ENCODE assay signal across 26 cellular contexts in genomic region chr11:65903715-65904114, GRCh38. TPM values are rescaled to one million over a fixed set of nuclear protein-coding genes. Genes with fewer than 3 reads are reported as not detected.
A peak's percentile ranks its signal among the peaks of the same experiment; 100 is the strongest.
DNase-seq lines count a peak whose midpoint lies in the region; ATAC-seq and TF ChIP-seq lines count a peak whose summit lies in the region.
"Had no signal": no experiment of that assay in that cellular context is flagged by ENCODE, and none has a peak within 500 bp of the region (broad histone marks: within the 10 kb centered on the region; RNA-seq: fewer than 3 reads in every experiment).

No MANE protein-coding gene starts in this region.

- CTCF ChIA-PET in MCF 10A (lab: Yijun Ruan, JAX) (interaction anchor here (0.6 to 0.7 kb wide), 3 partner anchors 15 to 47 kb away, joined by 3 read pairs; no protein-coding TSS in a partner anchor), RWPE1 (lab: Yijun Ruan, JAX) (interaction anchor here (0.6 kb wide), 1 partner anchor 316 kb away, joined by 5 read pairs; no protein-coding TSS in a partner anchor)

- H3F3A ChIP-seq in smooth muscle cell (ENCODE audit: low read depth), result peaks cover 26% of the 10 kb centered on the region

- H3K9me3 ChIP-seq in breast epithelium (no peaks in the 10 kb centered on the region), fibroblast of lung (ENCODE audit: control insufficient read depth, insufficient read depth, low read depth, low read length) (no peaks in the 10 kb centered on the region), smooth muscle cell (replicated peaks; ENCODE audit: low read depth) (no peaks in the 10 kb centered on the region), Peyer's patch (no peaks in the 10 kb centered on the region), transverse colon (no peaks in the 10 kb centered on the region)

- H3K79me2 ChIP-seq in fibroblast of lung (ENCODE audit: control insufficient read depth, insufficient read depth, low read length) (peaks cover 32% of the 10 kb centered on the region), smooth muscle cell (ENCODE audit: low read depth) (peaks cover 9% of the 10 kb centered on the region)
- H3K79me2 ChIP-seq: parathyroid adenoma had no signal

- H3K9me3 Mint-ChIP-seq in MCF 10A (ENCODE audit: unreplicated experiment), result no peaks in the 10 kb centered on the region
- H3K9me3 Mint-ChIP-seq: activated B cell treated with CpG ODN at 0.5 μM for 24 hours; activated T-helper 2 cell treated with anti-CD3 and anti-CD28 coated beads, Interferon-gamma antibody, Interleukin-2, Interleukin-4, amounts not matched to agents 10 μg/mL and 5 μg/mL and 100 μg/mL, durations not matched to agents 14 hours and 24 hours and 36 hours; effector memory CD8-positive, alpha-beta T cell; H9; mesothelial cell of epicardium; natural killer cell had no signal

- no TSS peak for BruUV-seq in MCF 10A (replicated peaks; lab: Mats Ljungman, UMichigan)

- in situ Hi-C loops in transverse colon (cut with MboI; ENCODE audit: low pct_ligation_motif_present in 1 of 4, low pct_unique_long_range_greater_than_20kb in 1 of 4, low sequenced_read_pairs in 3 of 4), result no loop called here

- H3K27ac Mint-ChIP-seq in MCF 10A (ENCODE audit: low read depth, unreplicated experiment), result peak overlapping the region; percentile 21
- H3K27ac Mint-ChIP-seq: activated B cell treated with CpG ODN at 0.5 μM for 24 hours; activated T-helper 2 cell treated with anti-CD3 and anti-CD28 coated beads, Interferon-gamma antibody, Interleukin-2, Interleukin-4, amounts not matched to agents 10 μg/mL and 5 μg/mL and 100 μg/mL, durations not matched to agents 14 hours and 24 hours and 36 hours; brain; effector memory CD8-positive, alpha-beta T cell; H9; mesothelial cell of epicardium had no signal

- no peak for TF ChIP-seq CTCF in MCF 10A (IDR thresholded peaks at IDR 0.05; ENCODE audit: unreplicated experiment)
- TF ChIP-seq CTCF in breast epithelium (IDR thresholded peaks at IDR 0.05), result no peak
- TF ChIP-seq CTCF in RWPE1 (conservative IDR thresholded peaks at IDR 0.05; ENCODE audit: low read depth), result no peak
- TF ChIP-seq CTCF in fibroblast of lung (conservative IDR thresholded peaks at IDR 0.05 in 1 of 2, IDR thresholded peaks at IDR 0.05 in 1 of 2; ENCODE audit: low read depth in 1 of 2, low read length in 2 of 2), result no peak
- TF ChIP-seq CTCF in smooth muscle cell (IDR thresholded peaks at IDR 0.05; ENCODE audit: borderline replicate concordance, insufficient read depth, poor library complexity, severe bottlenecking), result no peak
- TF ChIP-seq CTCF in Peyer's patch (IDR thresholded peaks at IDR 0.05), result no peak
- no peak for TF ChIP-seq CTCF in transverse colon (IDR thresholded peaks at IDR 0.05)

- peaks cover 0 to 6% of the 10 kb centered on the region in 2 donors for H3K4me1 ChIP-seq in breast epithelium
- peaks cover 26% of the 10 kb centered on the region for H3K4me1 ChIP-seq in fibroblast of lung (ENCODE audit: control insufficient read depth, extremely low read depth, insufficient read depth, low read length)
- H3K4me1 ChIP-seq in smooth muscle cell (ENCODE audit: low read depth), result peaks cover 25% of the 10 kb centered on the region
- peaks cover 10 to 21% (median 15%) of the 10 kb centered on the region in 4 donors for H3K4me1 ChIP-seq in Peyer's patch
- H3K4me1 ChIP-seq in transverse colon, result peaks cover 6 to 21% (median 19%) of the 10 kb centered on the region in 4 donors
- H3K4me1 ChIP-seq: parathyroid adenoma had no signal

- TF ChIP-seq POLR2A in breast epithelium (IDR thresholded peaks at IDR 0.05) (no peak), Peyer's patch (IDR thresholded peaks at IDR 0.05) (no peak), transverse colon (IDR thresholded peaks at IDR 0.05) (no peak)

- H3K9ac ChIP-seq in fibroblast of lung (ENCODE audit: insufficient read depth, low read length) (no peak overlapping the region), smooth muscle cell (ENCODE audit: low read depth) (peak overlapping the region; percentile 56)
- H3K9ac ChIP-seq: parathyroid adenoma had no signal

- WGBS in smooth muscle cell (ENCODE audit: low lambda C conversion rate), result 80% methylated on average over 8 of the region's 8 CpGs
- WGBS in transverse colon (ENCODE audit: low coverage in 1 of 2), 2 donors, result 42 to 60% methylated on average over 2 to 8 of the region's 8 CpGs

- peaks cover 38% of the 10 kb centered on the region for H3K4me1 Mint-ChIP-seq in MCF 10A (ENCODE audit: insufficient read depth, unreplicated experiment)

- H3K4me3 ChIP-seq in breast epithelium (no peak overlapping the region), fibroblast of lung (replicated peaks in 1 of 4; ENCODE audit: control extremely low read depth in 1 of 4, insufficient read depth in 1 of 4, low read depth in 3 of 4, low read length in 4 of 4) (no peak overlapping the region), smooth muscle cell (no peak overlapping the region), Peyer's patch (no peak overlapping the region), transverse colon (no peak overlapping the region)
- H3K4me3 ChIP-seq: SK-N-MC had no signal

- no peak overlapping the region for H3K4me3 Mint-ChIP-seq in MCF 10A (ENCODE audit: unreplicated experiment)
- H3K4me3 Mint-ChIP-seq: activated B cell treated with CpG ODN at 0.5 μM for 24 hours; brain; effector memory CD8-positive, alpha-beta T cell; H9; mesothelial cell of epicardium; natural killer cell had no signal

- H4K20me1 ChIP-seq in fibroblast of lung (ENCODE audit: control insufficient read depth, extremely low read depth, insufficient read depth, low read length) (no peaks in the 10 kb centered on the region), smooth muscle cell (ENCODE audit: low read depth) (peaks cover 5% of the 10 kb centered on the region)

- H3K4me2 ChIP-seq in fibroblast of lung (ENCODE audit: extremely low read depth, insufficient read depth, low read length) (no peak overlapping the region), smooth muscle cell (peak overlapping the region; percentile 62)

- DNase-seq in MCF 10A (ENCODE audit: unreplicated experiment) (no peak), breast epithelium (ENCODE audit: low spot score in 2 of 2) (no peak), RWPE1 (ENCODE audit: low spot score) (no peak), fibroblast of lung (ENCODE audit: low read depth in 2 of 2) (no peak), smooth muscle cell (lab: John Stamatoyannopoulos, UW; ENCODE audit: unreplicated experiment) (no peak), Peyer's patch (no peak), transverse colon (no peak)
- DNase-seq: activated B cell treated with CpG ODN at 0.5 μM for 24 hours; activated CD4-positive, alpha-beta T cell treated with anti-CD3 and anti-CD28 coated beads, Interleukin-2, amount 50 U/mL, for 4 hours; activated CD8-positive, alpha-beta memory T cell treated with anti-CD3 and anti-CD28 coated beads, Interleukin-2, amount 50 U/mL, for 4 hours; effector memory CD8-positive, alpha-beta T cell; natural killer cell; NCI-H1092; NCI-H1930; NCI-H2227 treated with DMSO at 0.1 percent for 48 hours; NCI-H774; right cardiac atrium; stimulated activated CD4-positive, alpha-beta T cell treated with anti-CD3 and anti-CD28 coated beads, Interleukin-15, amount 100 ng/mL, for 24 hours had no signal

- H2AFZ ChIP-seq in fibroblast of lung (ENCODE audit: low read length), result no peak overlapping the region
- H2AFZ ChIP-seq in smooth muscle cell (ENCODE audit: low read depth), result no peak overlapping the region
- H2AFZ ChIP-seq: parathyroid adenoma had no signal

- TF ChIP-seq EP300 in transverse colon (IDR thresholded peaks at IDR 0.05; ENCODE audit: low read depth), result no peak

- H3K27me3 Mint-ChIP-seq in MCF 10A (ENCODE audit: insufficient read depth, unreplicated experiment), result no peaks in the 10 kb centered on the region

- intact Hi-C loops in MCF 10A (cut with micrococcal nuclease), result no loop called here
- intact Hi-C loops in breast epithelium (cut with DNase I; ENCODE audit: low total_unique reads), result no loop called here
- intact Hi-C loops in transverse colon (cut with DNase I; ENCODE audit: low total_unique reads), result no loop called here

- no peak overlapping the region for H3K27ac ChIP-seq in breast epithelium
- H3K27ac ChIP-seq in RWPE1, result peak overlapping the region; percentile 73
- H3K27ac ChIP-seq in fibroblast of lung (ENCODE audit: insufficient read depth, low read length), result peak overlapping the region; percentile 100
- peak overlapping the region; percentile 82 for H3K27ac ChIP-seq in smooth muscle cell (ENCODE audit: low read depth)
- H3K27ac ChIP-seq in Peyer's patch, result no peak overlapping the region
- no peak overlapping the region for H3K27ac ChIP-seq in transverse colon
- H3K27ac ChIP-seq: parathyroid adenoma, SK-N-MC had no signal

- H3K27me3 ChIP-seq in breast epithelium (peaks cover 0 to 8% of the 10 kb centered on the region in 2 donors), fibroblast of lung (ENCODE audit: control insufficient read depth, insufficient read depth, low read length) (no peaks in the 10 kb centered on the region), smooth muscle cell (ENCODE audit: low read depth) (no peaks in the 10 kb centered on the region), Peyer's patch (peaks cover 0 to 5% of the 10 kb centered on the region in 2 donors), transverse colon (peaks cover 15% of the 10 kb centered on the region)

- POLR2A ChIA-PET in MCF 10A (lab: Yijun Ruan, JAX) (interaction anchor here (1.2 kb wide), 1 partner anchor 12 kb away, joined by 3 read pairs; no protein-coding TSS in a partner anchor), RWPE1 (lab: Yijun Ruan, JAX; ENCODE audit: low non-redundant PET) (no interaction called here)

- H3K36me3 Mint-ChIP-seq in MCF 10A (ENCODE audit: insufficient read depth, unreplicated experiment), result no peaks in the 10 kb centered on the region
- H3K36me3 Mint-ChIP-seq: brain, mesothelial cell of epicardium, natural killer cell had no signal

- H3K36me3 ChIP-seq in breast epithelium (no peaks in the 10 kb centered on the region), fibroblast of lung (ENCODE audit: control insufficient read depth, insufficient read depth, low read length) (no peaks in the 10 kb centered on the region), smooth muscle cell (ENCODE audit: low read depth) (no peaks in the 10 kb centered on the region), Peyer's patch (no peaks in the 10 kb centered on the region), transverse colon (no peaks in the 10 kb centered on the region)

- ATAC-seq in GM19397 (IDR thresholded peaks at IDR 0.05; ENCODE audit: unreplicated experiment), result no peak
- ATAC-seq: effector memory CD8-positive, alpha-beta T cell; natural killer cell; right cardiac atrium had no signal

RNA-seq across cellular contexts. Expression of gene FOSL1, which starts 3.5 kb away (rescaled TPM):
- total RNA-seq in MCF 10A (2022) (95.3 and 124 TPM in 2 replicates), breast epithelium (10 to 100 TPM in 1 of 3 donors, 1 to 10 TPM in 2; 2.4 to 17.0 (median 7.2) TPM), fibroblast of lung (7.4 and 8.8 TPM in 2 replicates), smooth muscle cell (12.5 and 15.8 TPM in 2 replicates), Peyer's patch (1 to 10 TPM in 3 of 4 donors, not detected in 1; 1.5 to 7.4 (median 1.7) TPM), transverse colon (10 to 100 TPM in 1 of 4 donors, 1 to 10 TPM in 1, not detected in 2; 1.2 to 11.6 TPM)
- polyA plus RNA-seq in fibroblast of lung (3.5 and 26.9 TPM in 2 replicates), smooth muscle cell (26.1 and 49.8 TPM in 2 replicates)
- 27.4 and 167 TPM in 2 replicates for polyA plus RNA-seq in fibroblast of lung (2012)
- polyA minus RNA-seq in fibroblast of lung (ENCODE audit: low replicate concordance), result 54.5 and 239 TPM in 2 replicates
- total RNA-seq: urinary bladder had no signal

RNA-seq across cellular contexts. Expression of gene CCDC85B, which starts 13.2 kb away (rescaled TPM):
- total RNA-seq in MCF 10A (2022), result 16.4 and 20.8 TPM in 2 replicates
- 10 to 100 TPM; 30.3 to 91.1 (median 41.9) TPM for total RNA-seq in breast epithelium
- total RNA-seq in fibroblast of lung, result 83.7 and 118 TPM in 2 replicates
- 18.1 and 20.6 TPM in 2 replicates for polyA plus RNA-seq in fibroblast of lung
- polyA plus RNA-seq in fibroblast of lung (2012), result 78.4 and 153 TPM in 2 replicates
- polyA minus RNA-seq in fibroblast of lung (ENCODE audit: low replicate concordance), result 6.7 and 7.7 TPM in 2 replicates
- total RNA-seq in smooth muscle cell, result 15.7 and 19.5 TPM in 2 replicates
- 55.7 and 80.4 TPM in 2 replicates for polyA plus RNA-seq in smooth muscle cell
- 10 to 100 TPM in 1 of 4 donors, 1 to 10 TPM in 3; 3.5 to 12.4 (median 7.4) TPM for total RNA-seq in Peyer's patch
- total RNA-seq in transverse colon, result 100 to 1,000 TPM in 1 of 4 donors, 10 to 100 TPM in 2, 1 to 10 TPM in 1; 7.9 to 140 (median 23.1) TPM

RNA-seq across cellular contexts. Expression of gene C11orf68, which starts 15.1 kb away (rescaled TPM):
- total RNA-seq in MCF 10A (2022), result 48.0 and 49.4 TPM in 2 replicates
- 10 to 100 TPM; 16.7 to 20.3 (median 19.7) TPM for total RNA-seq in breast epithelium
- 18.0 and 26.6 TPM in 2 replicates for total RNA-seq in fibroblast of lung
- polyA plus RNA-seq in fibroblast of lung, result 27.6 and 57.2 TPM in 2 replicates
- 46.7 and 99.2 TPM in 2 replicates for polyA plus RNA-seq in fibroblast of lung (2012)
- 68.3 and 159 TPM in 2 replicates for polyA minus RNA-seq in fibroblast of lung (ENCODE audit: low replicate concordance)
- total RNA-seq in smooth muscle cell, result 32.0 and 41.2 TPM in 2 replicates
- polyA plus RNA-seq in smooth muscle cell, result 90.8 and 99.5 TPM in 2 replicates
- total RNA-seq in Peyer's patch, result 10 to 100 TPM in 2 of 4 donors, 1 to 10 TPM in 2; 8.3 to 20.6 (median 12.1) TPM
- total RNA-seq in transverse colon, result 10 to 100 TPM; 15.2 to 59.5 (median 22.8) TPM

RNA-seq across cellular contexts. Expression of gene FIBP, which starts 15.4 kb away (rescaled TPM):
- total RNA-seq in MCF 10A (2022) (79.8 and 80.8 TPM in 2 replicates), breast epithelium (10 to 100 TPM; 51.2 to 68.5 (median 51.7) TPM), fibroblast of lung (134 and 168 TPM in 2 replicates), smooth muscle cell (109 and 118 TPM in 2 replicates), Peyer's patch (100 to 1,000 TPM; 100 to 173 (median 122) TPM), transverse colon (10 to 100 TPM; 53.4 to 82.6 (median 75.9) TPM)
- polyA plus RNA-seq in fibroblast of lung (81.0 and 132 TPM in 2 replicates), smooth muscle cell (111 and 114 TPM in 2 replicates)
- polyA plus RNA-seq in fibroblast of lung (2012), result 102 and 166 TPM in 2 replicates
- 125 and 200 TPM in 2 replicates for polyA minus RNA-seq in fibroblast of lung (ENCODE audit: low replicate concordance)

RNA-seq across cellular contexts. Expression of gene DRAP1, which starts 15.5 kb away (rescaled TPM):
- 162 and 167 TPM in 2 replicates for total RNA-seq in MCF 10A (2022)
- 10 to 100 TPM; 50.1 to 64.5 (median 51.5) TPM for total RNA-seq in breast epithelium
- total RNA-seq in fibroblast of lung, result 155 and 300 TPM in 2 replicates
- polyA plus RNA-seq in fibroblast of lung, result 130 and 275 TPM in 2 replicates
- 329 and 696 TPM in 2 replicates for polyA plus RNA-seq in fibroblast of lung (2012)
- 60.5 and 98.3 TPM in 2 replicates for polyA minus RNA-seq in fibroblast of lung (ENCODE audit: low replicate concordance)
- 73.9 and 79.3 TPM in 2 replicates for total RNA-seq in smooth muscle cell
- polyA plus RNA-seq in smooth muscle cell, result 276 and 278 TPM in 2 replicates
- 100 to 1,000 TPM in 1 of 4 donors, 10 to 100 TPM in 3; 32.6 to 112 (median 57.5) TPM for total RNA-seq in Peyer's patch
- 10 to 100 TPM; 15.7 to 63.2 (median 57.0) TPM for total RNA-seq in transverse colon

Comparison
In these comparisons a context has a peak if more than half of its experiments do, and no peak if none do; other contexts are left out.
1. H3K27ac ChIP-seq: peak in RWPE1 (single experiment), fibroblast of lung (single experiment) and smooth muscle cell (single experiment); none in breast epithelium (0 of 2), Peyer's patch (0 of 4) and transverse colon (0 of 4).